9 cellular contexts compared by ENCODE assay signal in genomic region chr5:157582731-157583580, GRCh38. TPM values are rescaled to one million over a fixed set of nuclear protein-coding genes. Genes with fewer than 3 reads are reported as not detected.
DNase-seq lines count a peak whose midpoint lies in the region; ATAC-seq, FAIRE-seq and TF ChIP-seq lines count a peak whose summit lies in the region.
"Had no signal": no experiment of that assay in that cellular context is flagged by ENCODE, and none has a peak within 500 bp of the region (broad histone marks: within the 10 kb centered on the region; RNA-seq: fewer than 3 reads in every experiment).

No MANE protein-coding gene starts in this region.

- BruUV-seq in K562 (replicated peaks; lab: Mats Ljungman, UMichigan), result no TSS peak

- H3K79me2 ChIP-seq in DND-41 (ENCODE audit: insufficient read depth, low read length) (no peaks in the 10 kb centered on the region), K562 (ENCODE audit: control insufficient read depth, insufficient read depth, low read length) (no peaks in the 10 kb centered on the region)

- no peaks in the 10 kb centered on the region for H3K4me1 ChIP-seq in DND-41 (ENCODE audit: insufficient read depth, low read length)
- no peaks in the 10 kb centered on the region for H3K4me1 ChIP-seq in K562 (replicated peaks in 1 of 2; ENCODE audit: control insufficient read depth in 2 of 2, insufficient read depth in 2 of 2, low read length in 2 of 2)
- H3K4me1 ChIP-seq in small intestine (ENCODE audit: control insufficient read depth in 2 of 2, insufficient read depth in 1 of 2, low read depth in 1 of 2, low read length in 1 of 2), result no peaks in the 10 kb centered on the region

- H3K4me3 ChIP-seq in DND-41 (ENCODE audit: low read depth in 1 of 2, low read length in 2 of 2), result no peak overlapping the region
- H3K4me3 ChIP-seq in K562, result no peak overlapping the region
- no peak overlapping the region for H3K4me3 ChIP-seq in small intestine (ENCODE audit: low read depth in 1 of 2, low read length in 2 of 2)

- no peaks in the 10 kb centered on the region for H3K36me3 ChIP-seq in DND-41 (ENCODE audit: insufficient read depth, low read length)
- no peaks in the 10 kb centered on the region for H3K36me3 ChIP-seq in K562 (ENCODE audit: control insufficient read depth, insufficient read depth, low read length)
- H3K36me3 ChIP-seq in small intestine (ENCODE audit: control insufficient read depth in 2 of 2, insufficient read depth in 2 of 2, low read length in 2 of 2), result no peaks in the 10 kb centered on the region

- POLR2A ChIA-PET in K562 (lab: Yijun Ruan, JAX), result interaction anchor here (0.6 kb wide), 1 partner anchor 1615 kb away, joined by 3 read pairs; no protein-coding TSS in a partner anchor

- H3K27ac ChIP-seq in DND-41 (ENCODE audit: low read length) (no peak overlapping the region), K562 (ENCODE audit: extremely low read depth, low read depth, low read length) (no peak overlapping the region), small intestine (ENCODE audit: low read depth in 1 of 2, low read length in 1 of 2) (peak overlapping the region in 1 of 2 donors; percentile 33)

- H4K20me1 ChIP-seq in DND-41 (ENCODE audit: insufficient read depth, low read length) (no peaks in the 10 kb centered on the region), K562 (replicated peaks; ENCODE audit: control insufficient read depth, insufficient read depth, low read length) (no peaks in the 10 kb centered on the region)

- H3K9me3 ChIP-seq in DND-41 (ENCODE audit: insufficient read depth, low read length, severe bottlenecking) (no peaks in the 10 kb centered on the region), K562 (replicated peaks; ENCODE audit: control insufficient read depth, insufficient read depth, low read depth, low read length) (no peaks in the 10 kb centered on the region), small intestine (ENCODE audit: control insufficient read depth, low read depth) (no peaks in the 10 kb centered on the region)

- peak; percentile 62 for FAIRE-seq in GM19239 (lab: Jason Lieb, UNC)
- no peak for FAIRE-seq in K562 (lab: Jason Lieb, UNC)
- no peak for FAIRE-seq in small intestine (lab: Jason Lieb, UNC)

- ATAC-seq in DND-41 (ENCODE audit: insufficient read depth, low read depth) (no peak), HG03432 (IDR thresholded peaks at IDR 0.05; ENCODE audit: unreplicated experiment) (peak; percentile 76), K562 (peak; percentile 67)

- peak in 1 of 2 experiments; percentile 47; a peak in 2 of 4 replicates for TF ChIP-seq RAD21 in K562 (CRISPR knock-in tag; conservative IDR thresholded peaks at IDR 0.05 in 1 of 2, IDR thresholded peaks at IDR 0.05 in 1 of 2)

- intact Hi-C loops in K562 (cut with micrococcal nuclease), result loop anchor here (5.0 kb wide), 1 partner anchor 134 kb away; no protein-coding TSS in a partner anchor

- H3K4me2 ChIP-seq in DND-41 (ENCODE audit: insufficient read depth, low read length) (no peak overlapping the region), K562 (ENCODE audit: insufficient read depth, low read length) (no peak overlapping the region)

- TF ChIP-seq POLR2A in K562 (conservative IDR thresholded peaks at IDR 0.05), result no peak

- 25% methylated on average over 9 of the region's 9 CpGs for WGBS in K562 (ENCODE audit: insufficient coverage, low coverage, missing lambda C conversion rate)
- 62 to 82% (median 77%) methylated on average over 9 of the region's 9 CpGs for WGBS in small intestine, 3 donors

- TF ChIP-seq EP300 in K562 (IDR thresholded peaks at IDR 0.05; ENCODE audit: low read length), result no peak

- DNase-seq in DND-41 (no peak), GM19239 (ENCODE audit: insufficient read length, low spot score) (no peak), K562 (ENCODE audit: extremely low read depth in 1 of 4, low spot score in 3 of 4) (no peak), small intestine (no peak), Ammon's horn (ENCODE audit: low spot score) (no peak), NCI-H187 treated with DMSO at 0.1 percent for 48 hours (lab: John Stamatoyannopoulos, UW) (no peak)
- DNase-seq in stimulated activated CD4-positive, alpha-beta T cell treated with anti-CD3 and anti-CD28 coated beads, Interleukin-15, amount 100 ng/mL, for 24 hours, result no peak
- DNase-seq: NCI-H146 had no signal

- TF ChIP-seq CTCF in DND-41 (IDR thresholded peaks at IDR 0.05; ENCODE audit: borderline replicate concordance, extremely low read depth, low read length, poor library complexity, severe bottlenecking), result peak; percentile 18
- TF ChIP-seq CTCF in K562 (IDR thresholded peaks at IDR 0.05 in 2 of 3, conservative IDR thresholded peaks at IDR 0.05 in 1 of 3; ENCODE audit: insufficient read depth in 2 of 3, low read depth in 1 of 3, low read length in 3 of 3), result peak in 1 of 3 experiments; percentile 34; a peak in 1 of 6 replicates

- H3K27me3 ChIP-seq in DND-41 (ENCODE audit: insufficient read depth, low read length, poor library complexity), result no peaks in the 10 kb centered on the region
- no peaks in the 10 kb centered on the region for H3K27me3 ChIP-seq in K562 (ENCODE audit: control insufficient read depth in 2 of 2, insufficient read depth in 2 of 2, low read length in 2 of 2)
- no peaks in the 10 kb centered on the region for H3K27me3 ChIP-seq in small intestine (ENCODE audit: control insufficient read depth in 2 of 2, insufficient read depth in 2 of 2, low read length in 2 of 2)

- in situ Hi-C loops in K562 (cut with MboI), result no loop called here

- no peak overlapping the region for H3K9ac ChIP-seq in DND-41 (ENCODE audit: low read depth, low read length)
- H3K9ac ChIP-seq in K562 (ENCODE audit: insufficient read depth in 1 of 2, low read depth in 2 of 2, low read length in 2 of 2), result no peak overlapping the region

- H3K9me1 ChIP-seq in K562 (ENCODE audit: control insufficient read depth, insufficient read depth, low read length), result no peaks in the 10 kb centered on the region

- H2AFZ ChIP-seq in DND-41 (ENCODE audit: low read depth, low read length) (no peak overlapping the region), K562 (ENCODE audit: low read depth, low read length) (no peak overlapping the region)

- CTCF ChIA-PET in K562 (lab: Yijun Ruan, JAX; ENCODE audit: low intra/inter-chr PET ratio), result no interaction called here

TF ChIP-seq in K562, 482 proteins besides CTCF, POLR2A, EP300 and RAD21 (continues in another document):
- TF ChIP-seq HOXB6 (CRISPR knock-in tag; IDR thresholded peaks at IDR 0.05; ENCODE audit: borderline replicate concordance) (no peak), ZNF184 (CRISPR knock-in tag; IDR thresholded peaks at IDR 0.05) (no peak), ZNF75A (CRISPR knock-in tag; IDR thresholded peaks at IDR 0.05) (no peak), ZNF232 (CRISPR knock-in tag; IDR thresholded peaks at IDR 0.05) (no peak), HES1 (IDR thresholded peaks at IDR 0.05; ENCODE audit: low read depth) (no peak), KHSRP (IDR thresholded peaks at IDR 0.05) (no peak), RBFOX2 (IDR thresholded peaks at IDR 0.05; ENCODE audit: low read depth, low read length) (no peak), GABPA (tag; conservative IDR thresholded peaks at IDR 0.05; ENCODE audit: low read depth) (no peak), PHF8 (IDR thresholded peaks at IDR 0.05; ENCODE audit: borderline replicate concordance, low read length) (no peak)
- TF ChIP-seq, protein P1, sequence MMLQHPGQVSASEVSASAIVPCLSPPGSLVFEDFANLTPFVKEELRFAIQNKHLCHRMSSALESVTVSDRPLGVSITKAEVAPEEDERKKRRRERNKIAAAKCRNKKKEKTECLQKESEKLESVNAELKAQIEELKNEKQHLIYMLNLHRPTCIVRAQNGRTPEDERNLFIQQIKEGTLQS (IDR thresholded peaks at IDR 0.05), result no peak
- TF ChIP-seq, protein P1 (CRISPR knock-in tag; conservative IDR thresholded peaks at IDR 0.05), result no peak

RNA-seq across cellular contexts. Expression of gene ADAM19, which starts 7.4 kb away (rescaled TPM):
- 0.86 and 1.3 TPM in 2 replicates for total RNA-seq in K562 (2011; cell fraction: chromatin; rRNA removed; ENCODE audit: low replicate concordance)
- 1.3 TPM in 2 replicates for total RNA-seq in K562 (2011; cell fraction: nucleolus; rRNA removed)
- total RNA-seq in K562 (2011; cell fraction: nucleoplasm; rRNA removed), result 0.88 and 1.6 TPM in 2 replicates
- 0.36 and 0.65 TPM in 2 replicates for total RNA-seq in K562 (2014; rRNA removed)
- 0.38 and 0.44 TPM in 2 replicates for total RNA-seq in K562 (2014; rRNA removed; fragmentation: Illumina TruSeq; extraction: Trizol)
- 0.43 and 0.53 TPM in 2 replicates for total RNA-seq in K562 (2015; rRNA removed; fragmentation: Illumina TruSeq; extraction: Trizol)
- 1.0 and 1.1 TPM in 2 replicates for total RNA-seq in K562 (2021)
- 0.11 and 0.24 TPM in 2 replicates for polyA plus RNA-seq in K562 (2011; rRNA removed)
- polyA plus RNA-seq in K562 (2011; cell fraction: cytosol; rRNA removed), result 0.03 and 0.39 TPM in 2 replicates
- polyA plus RNA-seq in K562 (2011; cell fraction: nucleus; rRNA removed), result 0.17 and 0.57 TPM in 2 replicates
- polyA plus RNA-seq in K562 (2012), result 0.65 and 1.00 TPM in 2 replicates
- polyA plus RNA-seq in K562 (2014; fragmentation: Illumina TruSeq; extraction: Trizol), result 0.58 TPM in 2 replicates
- under 1 TPM; 0.11 to 0.24 TPM for polyA plus RNA-seq in K562 (2014; fragmentation: Nextera tagmentation; extraction: Ambion mirVana)
- 0.30 and 0.89 TPM in 2 replicates for polyA plus RNA-seq in K562 (2014; rRNA removed)
- polyA minus RNA-seq in K562 (2011; rRNA and poly(A)+ RNA removed), result 0.12 and 0.67 TPM in 2 replicates
- polyA minus RNA-seq in K562 (2011; cell fraction: cytosol; rRNA and poly(A)+ RNA removed), result 0.57 TPM in 1 of 2 replicates, not detected in the other
- polyA minus RNA-seq in K562 (2011; cell fraction: nucleus; rRNA and poly(A)+ RNA removed), result 0.27 TPM in 1 of 2 replicates, not detected in the other
- polyA plus RNA-seq in small intestine, result 1 to 10 TPM in 1 of 3 donors, under 1 TPM in 2; 0.67 to 3.6 (median 0.81) TPM
